ENCODE assay signal across 8 cellular contexts in the genomic region with DNA sequence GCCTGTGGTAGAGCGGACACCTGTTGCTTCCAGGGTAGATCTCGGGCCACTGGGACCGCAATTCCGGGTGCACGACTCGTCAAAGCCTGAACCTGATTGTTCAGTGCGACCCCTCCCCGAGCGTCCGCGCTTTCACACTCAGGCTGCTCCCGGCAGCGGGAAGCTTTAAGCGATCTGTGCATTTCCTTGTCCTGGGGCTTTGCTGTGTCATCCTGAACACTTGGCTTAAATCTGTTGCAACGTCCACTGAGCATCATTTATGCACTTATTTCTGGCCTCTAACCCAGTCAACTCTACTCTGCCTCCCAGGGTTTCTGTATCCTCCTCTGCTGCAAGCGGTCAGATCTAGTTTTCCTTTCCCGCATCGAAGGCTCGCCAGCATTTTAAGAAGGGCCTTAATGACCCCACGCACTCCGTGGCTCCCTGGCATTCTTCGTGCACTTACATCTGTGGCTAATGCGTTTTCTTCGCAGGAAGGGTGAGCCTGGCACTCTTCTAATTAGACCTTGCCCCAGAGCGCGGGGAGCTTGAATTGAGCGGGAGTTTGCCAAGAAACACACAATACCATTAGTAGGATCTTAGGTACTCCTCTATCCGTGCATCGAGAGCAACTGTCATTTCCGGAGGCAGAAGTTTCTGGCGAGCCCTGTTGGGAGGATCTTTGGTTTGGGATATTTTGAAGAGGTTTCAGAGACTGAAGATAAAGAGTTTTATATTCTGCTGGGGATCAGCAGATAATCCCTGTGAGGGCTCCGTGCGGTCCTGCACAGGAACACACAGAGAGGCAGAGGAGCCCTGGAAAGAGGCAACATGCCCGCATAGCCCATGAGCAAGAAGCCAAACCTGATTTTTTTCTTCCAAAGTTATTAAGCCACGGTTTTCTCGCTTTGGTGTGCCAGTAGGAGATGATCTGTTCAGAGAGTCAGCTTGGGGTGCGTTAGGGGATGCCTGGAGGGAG. TPM values are rescaled to one million over a fixed set of nuclear protein-coding genes. Genes with fewer than 3 reads are reported as not detected.
A peak's percentile ranks its signal among the peaks of the same experiment; 100 is the strongest.
DNase-seq lines count a peak whose midpoint lies in the region; ATAC-seq and TF ChIP-seq lines count a peak whose summit lies in the region.

No MANE protein-coding gene starts in this region.

- peak overlapping the region; percentile 79 for H2AFZ ChIP-seq in mammary epithelial cell (ENCODE audit: low read depth, low read length)

- H3K36me3 ChIP-seq in mammary epithelial cell (ENCODE audit: insufficient read depth, low read length) = no peaks in the 10 kb centered on the region
- no peaks in the 10 kb centered on the region for H3K36me3 ChIP-seq in left lung
- H3K36me3 ChIP-seq in suprapubic skin = no peaks in the 10 kb centered on the region

- no peak overlapping the region for H3K9ac ChIP-seq in mammary epithelial cell (ENCODE audit: insufficient read depth, low read length)

- no peak for TF ChIP-seq CTCF in HL-60 (IDR thresholded peaks at IDR 0.05; ENCODE audit: insufficient read depth, low read length)
- TF ChIP-seq CTCF in mammary epithelial cell (conservative IDR thresholded peaks at IDR 0.05 in 1 of 2, IDR thresholded peaks at IDR 0.05 in 1 of 2; ENCODE audit: extremely low read depth in 1 of 2, insufficient read depth in 1 of 2, low read depth in 1 of 2, low read length in 2 of 2) = no peak
- TF ChIP-seq CTCF in left lung (IDR thresholded peaks at IDR 0.05) = no peak
- no peak for TF ChIP-seq CTCF in suprapubic skin (IDR thresholded peaks at IDR 0.05)
- no peak for TF ChIP-seq CTCF in GM20000 (IDR thresholded peaks at IDR 0.05; ENCODE audit: extremely low read depth, missing control alignments)

- DNase-seq in AG20443 (ENCODE audit: low spot score) (peak; percentile 29), HL-60 (ENCODE audit: low read depth in 1 of 2, low spot score in 1 of 2) (peak in 1 of 2 experiments; percentile 15), mammary epithelial cell (peak; percentile 4), left lung (peak in 1 of 2 donors; percentile 63), suprapubic skin (ENCODE audit: low spot score in 2 of 2) (no peak), epidermal melanocyte (ENCODE audit: insufficient read length, low spot score) (no peak), HEK293T (ENCODE audit: extremely low spot score) (no peak), GM20000 (ENCODE audit: low spot score) (no peak)

- WGBS in mammary epithelial cell (ENCODE audit: low coverage, missing lambda C conversion rate) = 24% methylated on average over 33 of the region's 37 CpGs
- 14% methylated on average over 37 of the region's 37 CpGs for WGBS in suprapubic skin

- no peak for TF ChIP-seq EP300 in suprapubic skin (IDR thresholded peaks at IDR 0.05)

- POLR2A ChIA-PET in HEK293T (lab: Yijun Ruan, JAX) = no interaction called here

- H3K9me3 ChIP-seq in mammary epithelial cell (replicated peaks; ENCODE audit: insufficient read depth, low read length) = no peaks in the 10 kb centered on the region
- no peaks in the 10 kb centered on the region for H3K9me3 ChIP-seq in left lung
- H3K9me3 ChIP-seq in suprapubic skin = no peaks in the 10 kb centered on the region

- no peaks in the 10 kb centered on the region for H3K27me3 ChIP-seq in HL-60 (ENCODE audit: insufficient read depth, poor library complexity, severe bottlenecking)
- H3K27me3 ChIP-seq in mammary epithelial cell (ENCODE audit: insufficient read depth, low read length) = peaks cover 22% of the 10 kb centered on the region
- H3K27me3 ChIP-seq in left lung = peaks cover 0 to 38% of the 10 kb centered on the region in 2 donors
- H3K27me3 ChIP-seq in suprapubic skin = no peaks in the 10 kb centered on the region

- H4K20me1 ChIP-seq in mammary epithelial cell (ENCODE audit: insufficient read depth, low read length) = no peaks in the 10 kb centered on the region

- TF ChIP-seq POLR2A in suprapubic skin (IDR thresholded peaks at IDR 0.05) = no peak

- in situ Hi-C loops in mammary epithelial cell (cut with MboI; ENCODE audit: low sequenced_read_pairs in 2 of 2) = no loop called here

- peak; percentile 32 for ATAC-seq in left lung

- BruUV-seq in mammary epithelial cell (replicated peaks; lab: Mats Ljungman, UMichigan) = no TSS peak

- intact Hi-C loops in mammary epithelial cell (cut with micrococcal nuclease) (no loop called here), left lung (cut with DNase I) (no loop called here)

- no peak overlapping the region for H3K27ac ChIP-seq in HL-60 (replicated peaks)
- H3K27ac ChIP-seq in mammary epithelial cell (ENCODE audit: insufficient read depth, low read depth, low read length) = no peak overlapping the region
- no peak overlapping the region for H3K27ac ChIP-seq in left lung
- no peak overlapping the region for H3K27ac ChIP-seq in suprapubic skin

- no peaks in the 10 kb centered on the region for H3K79me2 ChIP-seq in mammary epithelial cell (ENCODE audit: insufficient read depth, low read length)

- H3K4me3 ChIP-seq in HL-60 (replicated peaks; ENCODE audit: insufficient read depth, low read length) = peak overlapping the region; percentile 49
- H3K4me3 ChIP-seq in mammary epithelial cell (replicated peaks in 1 of 3; ENCODE audit: insufficient read depth in 1 of 3, low read depth in 2 of 3, low read length in 3 of 3) = peak overlapping the region in 2 of 3 experiments; percentile 36 to 49
- H3K4me3 ChIP-seq in left lung = peak overlapping the region; percentile 38 to 52
- peak overlapping the region; percentile 58 for H3K4me3 ChIP-seq in suprapubic skin

- peak overlapping the region; percentile 82 for H3K4me2 ChIP-seq in mammary epithelial cell (ENCODE audit: insufficient read depth, low read depth, low read length)

- dilution Hi-C loops in mammary epithelial cell (cut with HindIII; ENCODE audit: low sequenced_read_pairs) = no loop called here

- H3K4me1 ChIP-seq in mammary epithelial cell (ENCODE audit: insufficient read depth, low read length) = peaks cover 13% of the 10 kb centered on the region
- peaks cover 0 to 12% of the 10 kb centered on the region in 2 donors for H3K4me1 ChIP-seq in left lung
- peaks cover 20% of the 10 kb centered on the region for H3K4me1 ChIP-seq in suprapubic skin

- CTCF ChIA-PET in mammary epithelial cell (lab: Charles Lee; ENCODE audit: low non-redundant PET) (no interaction called here), HEK293T (lab: Yijun Ruan, JAX) (no interaction called here)

TF ChIP-seq in HEK293T, 16 proteins besides CTCF, POLR2A, EP300 and RAD21:
- TF ChIP-seq SUZ12 (IDR thresholded peaks at IDR 0.05) = no peak
- TF ChIP-seq FOXK2 (IDR thresholded peaks at IDR 0.05) = no peak
- TF ChIP-seq FOXM1 (IDR thresholded peaks at IDR 0.05; ENCODE audit: borderline replicate concordance) = no peak
- TF ChIP-seq NFRKB (IDR thresholded peaks at IDR 0.05) = no peak
- no peak for TF ChIP-seq BHLHE40 (IDR thresholded peaks at IDR 0.05; ENCODE audit: borderline replicate concordance)
- TF ChIP-seq LEF1 (IDR thresholded peaks at IDR 0.05; ENCODE audit: borderline replicate concordance) = no peak
- no peak for TF ChIP-seq ZNF384 (IDR thresholded peaks at IDR 0.05)
- TF ChIP-seq L3MBTL2 (conservative IDR thresholded peaks at IDR 0.05) = no peak
- no peak for TF ChIP-seq HDGF (IDR thresholded peaks at IDR 0.05; ENCODE audit: borderline replicate concordance)

RNA-seq across cellular contexts. Expression of a gene that starts 0.7 kb away (rescaled TPM):
- total RNA-seq in mammary epithelial cell (not detected), left lung (under 1 TPM; 0.52 to 0.55 TPM), suprapubic skin (1 to 10 TPM in 3 of 4 donors, under 1 TPM in 1; 0.39 to 4.7 (median 1.6) TPM)
- polyA plus RNA-seq in mammary epithelial cell = 0.02 TPM
- not detected for polyA minus RNA-seq in mammary epithelial cell

Comparison
In these comparisons a context has a peak if more than half of its experiments do, and no peak if none do; other contexts are left out.
1. DNase-seq: peak in AG20443 (single experiment) and mammary epithelial cell (single experiment); none in suprapubic skin (0 of 2), epidermal melanocyte (single experiment), HEK293T (single experiment) and GM20000 (single experiment).
2. Peak in every context shown above with its lines, with median percentiles within 50 percentile points of each other: H3K4me3 ChIP-seq.